Comparison of ENCODE assay signal across 8 cellular contexts in the genomic region with DNA sequence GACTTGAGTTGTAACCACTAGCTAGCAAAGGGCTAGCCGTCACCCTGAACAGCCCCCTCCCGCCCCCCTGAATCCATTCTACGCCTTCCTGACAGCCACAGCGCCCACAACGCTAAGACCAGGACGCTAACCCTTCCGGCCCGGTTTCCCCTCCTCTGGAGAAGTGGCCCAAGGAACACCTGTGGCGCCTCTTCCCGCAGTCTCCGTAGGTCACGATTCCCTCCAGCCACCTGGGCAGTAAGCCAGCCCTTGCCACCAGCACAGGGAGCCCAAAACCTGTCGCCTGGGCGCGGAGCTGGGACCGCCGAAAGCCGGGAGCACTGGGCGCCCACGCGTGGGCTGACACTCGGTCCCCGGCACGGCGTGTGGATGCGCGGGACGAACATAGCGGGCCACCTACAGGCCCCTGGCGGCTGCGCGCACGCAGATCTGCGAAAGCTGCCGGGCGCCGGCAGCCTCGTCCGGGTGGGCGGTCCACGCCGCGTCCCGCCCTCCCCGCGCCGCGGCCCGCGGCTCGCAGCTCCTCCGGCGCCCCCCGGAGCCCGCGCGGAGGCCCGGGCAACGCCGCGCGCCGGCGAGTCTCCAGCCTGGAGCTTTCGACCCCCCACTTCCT. TPM values are rescaled to one million over a fixed set of nuclear protein-coding genes. Genes with fewer than 3 reads are reported as not detected.
DNase-seq lines count a peak whose midpoint lies in the region; ATAC-seq and TF ChIP-seq lines count a peak whose summit lies in the region.

No MANE protein-coding gene starts in this region.

- TF ChIP-seq RAD21 in neural cell (conservative IDR thresholded peaks at IDR 0.05) = no peak

- no peak overlapping the region for H3K27ac ChIP-seq in neural cell (ENCODE audit: low read length)

- H3K9me2 ChIP-seq in neural cell (ENCODE audit: insufficient read depth, low read length) = no peaks in the 10 kb centered on the region

- peak overlapping the region; percentile 18 for H2AFZ ChIP-seq in neural cell (ENCODE audit: low read depth, low read length)

- TF ChIP-seq EP300 in neural cell (conservative IDR thresholded peaks at IDR 0.05; ENCODE audit: poor library complexity, severe bottlenecking) = no peak

- H3K27me3 ChIP-seq in neural cell (ENCODE audit: insufficient read depth, low read depth, low read length) = peaks cover 52% of the 10 kb centered on the region

- DNase-seq in GM12864 (ENCODE audit: low read depth) (no peak), activated T-helper 1 cell treated with Interleukin-2 at 50 U/mL for 16 hours (ENCODE audit: low read depth) (peak; percentile 53), fibroblast of mammary gland (ENCODE audit: low read depth) (peak; percentile 56), H4 (ENCODE audit: low spot score) (no peak), NCI-H2107 treated with DMSO at 0.1 percent for 48 hours (lab: John Stamatoyannopoulos, UW; ENCODE audit: unreplicated experiment) (no peak)
- no peak for DNase-seq in Jurkat, Clone E6-1 (ENCODE audit: low read depth, low spot score)

- H3K36me3 ChIP-seq in neural cell (ENCODE audit: insufficient read depth, low read length) = no peaks in the 10 kb centered on the region

- H3K9me3 ChIP-seq in neural cell (ENCODE audit: low read length) = no peaks in the 10 kb centered on the region

- H3K4me3 ChIP-seq in GM12864 (ENCODE audit: low read depth, low read length) = peak overlapping the region; percentile 80
- peak overlapping the region; percentile 75 for H3K4me3 ChIP-seq in Jurkat, Clone E6-1 (ENCODE audit: low read length)
- peak overlapping the region; percentile 69 for H3K4me3 ChIP-seq in fibroblast of mammary gland (ENCODE audit: control insufficient read depth, low read depth, low read length)
- peak overlapping the region; percentile 84 for H3K4me3 ChIP-seq in neural cell (ENCODE audit: low read length)

- H3K4me2 ChIP-seq in neural cell (ENCODE audit: low read length) = no peak overlapping the region

- no peaks in the 10 kb centered on the region for H4K20me1 ChIP-seq in neural cell (ENCODE audit: insufficient read depth)

- H3K9ac ChIP-seq in neural cell (ENCODE audit: low read length) = peak overlapping the region; percentile 52

- no peaks in the 10 kb centered on the region for H3F3A ChIP-seq in neural cell (ENCODE audit: insufficient read depth, low read length, poor library complexity, severe bottlenecking)

- no peaks in the 10 kb centered on the region for H3K79me2 ChIP-seq in neural cell (replicated peaks; ENCODE audit: insufficient read depth, low read length)

- peak; percentile 5 for ATAC-seq in GM21786 (IDR thresholded peaks at IDR 0.05; ENCODE audit: unreplicated experiment)

- TF ChIP-seq CTCF in GM12864 (IDR thresholded peaks at IDR 0.05; ENCODE audit: low read depth, low read length, missing control alignments) (peak; percentile 43), fibroblast of mammary gland (conservative IDR thresholded peaks at IDR 0.05; ENCODE audit: control insufficient read depth, insufficient read depth, low read depth, low read length) (no peak), neural cell (IDR thresholded peaks at IDR 0.05; ENCODE audit: poor library complexity, severe bottlenecking) (no peak)

TF ChIP-seq in neural cell, 6 proteins besides CTCF, POLR2A, EP300 and RAD21:
- TF ChIP-seq SMC3 (conservative IDR thresholded peaks at IDR 0.05; ENCODE audit: poor library complexity) = no peak
- TF ChIP-seq, protein P1, sequence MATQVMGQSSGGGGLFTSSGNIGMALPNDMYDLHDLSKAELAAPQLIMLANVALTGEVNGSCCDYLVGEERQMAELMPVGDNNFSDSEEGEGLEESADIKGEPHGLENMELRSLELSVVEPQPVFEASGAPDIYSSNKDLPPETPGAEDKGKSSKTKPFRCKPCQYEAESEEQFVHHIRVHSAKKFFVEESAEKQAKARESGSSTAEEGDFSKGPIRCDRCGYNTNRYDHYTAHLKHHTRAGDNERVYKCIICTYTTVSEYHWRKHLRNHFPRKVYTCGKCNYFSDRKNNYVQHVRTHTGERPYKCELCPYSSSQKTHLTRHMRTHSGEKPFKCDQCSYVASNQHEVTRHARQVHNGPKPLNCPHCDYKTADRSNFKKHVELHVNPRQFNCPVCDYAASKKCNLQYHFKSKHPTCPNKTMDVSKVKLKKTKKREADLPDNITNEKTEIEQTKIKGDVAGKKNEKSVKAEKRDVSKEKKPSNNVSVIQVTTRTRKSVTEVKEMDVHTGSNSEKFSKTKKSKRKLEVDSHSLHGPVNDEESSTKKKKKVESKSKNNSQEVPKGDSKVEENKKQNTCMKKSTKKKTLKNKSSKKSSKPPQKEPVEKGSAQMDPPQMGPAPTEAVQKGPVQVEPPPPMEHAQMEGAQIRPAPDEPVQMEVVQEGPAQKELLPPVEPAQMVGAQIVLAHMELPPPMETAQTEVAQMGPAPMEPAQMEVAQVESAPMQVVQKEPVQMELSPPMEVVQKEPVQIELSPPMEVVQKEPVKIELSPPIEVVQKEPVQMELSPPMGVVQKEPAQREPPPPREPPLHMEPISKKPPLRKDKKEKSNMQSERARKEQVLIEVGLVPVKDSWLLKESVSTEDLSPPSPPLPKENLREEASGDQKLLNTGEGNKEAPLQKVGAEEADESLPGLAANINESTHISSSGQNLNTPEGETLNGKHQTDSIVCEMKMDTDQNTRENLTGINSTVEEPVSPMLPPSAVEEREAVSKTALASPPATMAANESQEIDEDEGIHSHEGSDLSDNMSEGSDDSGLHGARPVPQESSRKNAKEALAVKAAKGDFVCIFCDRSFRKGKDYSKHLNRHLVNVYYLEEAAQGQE (IDR thresholded peaks at IDR 0.05; ENCODE audit: borderline replicate concordance) = no peak
- TF ChIP-seq POLR2AphosphoS5 (IDR thresholded peaks at IDR 0.05) = no peak
- no peak for TF ChIP-seq TAF1 (IDR thresholded peaks at IDR 0.05; ENCODE audit: low read depth)
- no peak for TF ChIP-seq MXI1 (conservative IDR thresholded peaks at IDR 0.05; ENCODE audit: poor library complexity, severe bottlenecking)
- no peak for TF ChIP-seq EZH2 (IDR thresholded peaks at IDR 0.05; ENCODE audit: borderline replicate concordance, insufficient read depth, low read length, poor library complexity, severe bottlenecking)

RNA-seq across cellular contexts. Expression of gene IRF1, which starts 0.6 kb away (rescaled TPM):
- 67.5 TPM for polyA plus RNA-seq in Jurkat, Clone E6-1 (2012; ENCODE audit: insufficient read depth, insufficient read length)
- polyA plus RNA-seq in neural cell = 0.67 and 0.96 TPM in 2 replicates
- polyA minus RNA-seq in neural cell = 1.4 and 1.5 TPM in 2 replicates
- total RNA-seq in H4 (2014; rRNA removed; shearing (Covaris generic)) = 14.3 and 30.2 TPM in 2 replicates

RNA-seq across cellular contexts. Expression of gene IL5, which starts 53.3 kb away (rescaled TPM):
- polyA plus RNA-seq in Jurkat, Clone E6-1 (2012; ENCODE audit: insufficient read depth, insufficient read length) = not detected
- not detected in 2 replicates for polyA plus RNA-seq in neural cell
- not detected in 2 replicates for polyA minus RNA-seq in neural cell
- not detected in 2 replicates for total RNA-seq in H4 (2014; rRNA removed; shearing (Covaris generic))

Comparison
In these comparisons a context has a peak if more than half of its experiments do, and no peak if none do; other contexts are left out.
1. DNase-seq: peak in activated T-helper 1 cell treated with Interleukin-2 at 50 U/mL for 16 hours (single experiment) and fibroblast of mammary gland (single experiment); none in GM12864 (single experiment), Jurkat, Clone E6-1 (single experiment), H4 (single experiment) and NCI-H2107 treated with DMSO at 0.1 percent for 48 hours (single experiment).
2. Peak in every context shown above with its lines, with median percentiles within 50 percentile points of each other: H3K4me3 ChIP-seq.